Comparison of ENCODE assay signal across 1 cellular context in the genomic region with DNA sequence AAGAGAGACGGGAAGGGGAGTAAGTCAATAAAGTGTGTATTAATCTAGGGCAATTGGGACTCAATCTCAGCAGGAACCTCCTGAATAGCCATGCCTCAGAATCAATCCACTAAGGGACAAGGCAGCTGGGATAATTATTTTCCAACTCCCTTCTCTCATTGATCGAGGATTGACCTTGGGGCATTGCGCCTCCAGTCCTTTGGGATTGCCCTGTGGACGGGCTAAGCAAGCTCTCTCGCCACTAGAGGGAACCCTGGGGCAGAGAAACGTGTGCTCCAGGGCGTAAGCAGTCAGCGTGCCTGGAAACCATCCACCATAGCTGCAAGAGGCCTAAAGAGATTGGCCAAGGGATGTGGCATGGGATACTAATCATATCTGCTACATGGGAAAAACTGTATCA.
A peak's percentile ranks its signal among the peaks of the same experiment; 100 is the strongest.
TF ChIP-seq lines count a peak whose summit lies in the region.

No MANE protein-coding gene starts in this region.

TF ChIP-seq in HepG2, 621 proteins besides CTCF, POLR2A, EP300 and RAD21 (continued from another document and continues in another):
- TF ChIP-seq, protein P1, sequence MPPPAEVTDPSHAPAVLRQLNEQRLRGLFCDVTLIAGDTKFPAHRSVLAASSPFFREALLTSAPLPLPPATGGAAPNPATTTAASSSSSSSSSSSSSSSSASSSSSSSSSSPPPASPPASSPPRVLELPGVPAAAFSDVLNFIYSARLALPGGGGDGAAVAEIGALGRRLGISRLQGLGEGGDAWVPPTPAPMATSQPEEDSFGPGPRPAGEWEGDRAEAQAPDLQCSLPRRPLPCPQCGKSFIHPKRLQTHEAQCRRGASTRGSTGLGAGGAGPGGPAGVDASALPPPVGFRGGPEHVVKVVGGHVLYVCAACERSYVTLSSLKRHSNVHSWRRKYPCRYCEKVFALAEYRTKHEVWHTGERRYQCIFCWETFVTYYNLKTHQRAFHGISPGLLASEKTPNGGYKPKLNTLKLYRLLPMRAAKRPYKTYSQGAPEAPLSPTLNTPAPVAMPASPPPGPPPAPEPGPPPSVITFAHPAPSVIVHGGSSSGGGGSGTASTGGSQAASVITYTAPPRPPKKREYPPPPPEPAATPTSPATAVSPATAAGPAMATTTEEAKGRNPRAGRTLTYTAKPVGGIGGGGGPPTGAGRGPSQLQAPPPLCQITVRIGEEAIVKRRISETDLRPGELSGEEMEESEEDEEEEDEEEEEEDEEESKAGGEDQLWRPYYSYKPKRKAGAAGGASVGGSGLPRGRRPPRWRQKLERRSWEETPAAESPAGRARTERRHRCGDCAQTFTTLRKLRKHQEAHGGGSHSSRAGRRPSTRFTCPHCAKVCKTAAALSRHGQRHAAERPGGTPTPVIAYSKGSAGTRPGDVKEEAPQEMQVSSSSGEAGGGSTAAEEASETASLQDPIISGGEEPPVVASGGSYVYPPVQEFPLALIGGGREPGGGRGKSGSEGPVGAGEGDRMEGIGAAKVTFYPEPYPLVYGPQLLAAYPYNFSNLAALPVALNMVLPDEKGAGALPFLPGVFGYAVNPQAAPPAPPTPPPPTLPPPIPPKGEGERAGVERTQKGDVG (CRISPR knock-in tag; IDR thresholded peaks at IDR 0.05; ENCODE audit: borderline replicate concordance) = no peak
- no peak for TF ChIP-seq ZNF101 (CRISPR knock-in tag; IDR thresholded peaks at IDR 0.05; ENCODE audit: borderline replicate concordance, low read depth)
- peak; percentile 67; the same call in 1 of the 2 replicates for TF ChIP-seq SMAD3 (CRISPR knock-in tag; IDR thresholded peaks at IDR 0.05)
- TF ChIP-seq JUND (CRISPR knock-in tag; IDR thresholded peaks at IDR 0.05) = no peak
- no peak for TF ChIP-seq ZNF841 (CRISPR knock-in tag; IDR thresholded peaks at IDR 0.05; ENCODE audit: borderline replicate concordance)
- TF ChIP-seq RFX5 (IDR thresholded peaks at IDR 0.05; ENCODE audit: low read depth, low read length) = peak; percentile 46; the same call in 1 of the 2 replicates
- no peak for TF ChIP-seq ZNF512 (CRISPR knock-in tag; IDR thresholded peaks at IDR 0.05)
- no peak for TF ChIP-seq FOXK2 (IDR thresholded peaks at IDR 0.05)
- no peak for TF ChIP-seq ZNF839 (CRISPR knock-in tag; IDR thresholded peaks at IDR 0.05; ENCODE audit: borderline replicate concordance)
- TF ChIP-seq ZNF276 (CRISPR knock-in tag; IDR thresholded peaks at IDR 0.05; ENCODE audit: low read depth) = no peak
- TF ChIP-seq KLF12 (CRISPR knock-in tag; IDR thresholded peaks at IDR 0.05; ENCODE audit: borderline replicate concordance) = no peak
- no peak for TF ChIP-seq MBNL3 (CRISPR knock-in tag; conservative IDR thresholded peaks at IDR 0.05)
- no peak for TF ChIP-seq ZFP41 (CRISPR knock-in tag; IDR thresholded peaks at IDR 0.05; ENCODE audit: borderline replicate concordance)
- TF ChIP-seq GTF3A (CRISPR knock-in tag; conservative IDR thresholded peaks at IDR 0.05) = no peak
- TF ChIP-seq, protein P2, sequence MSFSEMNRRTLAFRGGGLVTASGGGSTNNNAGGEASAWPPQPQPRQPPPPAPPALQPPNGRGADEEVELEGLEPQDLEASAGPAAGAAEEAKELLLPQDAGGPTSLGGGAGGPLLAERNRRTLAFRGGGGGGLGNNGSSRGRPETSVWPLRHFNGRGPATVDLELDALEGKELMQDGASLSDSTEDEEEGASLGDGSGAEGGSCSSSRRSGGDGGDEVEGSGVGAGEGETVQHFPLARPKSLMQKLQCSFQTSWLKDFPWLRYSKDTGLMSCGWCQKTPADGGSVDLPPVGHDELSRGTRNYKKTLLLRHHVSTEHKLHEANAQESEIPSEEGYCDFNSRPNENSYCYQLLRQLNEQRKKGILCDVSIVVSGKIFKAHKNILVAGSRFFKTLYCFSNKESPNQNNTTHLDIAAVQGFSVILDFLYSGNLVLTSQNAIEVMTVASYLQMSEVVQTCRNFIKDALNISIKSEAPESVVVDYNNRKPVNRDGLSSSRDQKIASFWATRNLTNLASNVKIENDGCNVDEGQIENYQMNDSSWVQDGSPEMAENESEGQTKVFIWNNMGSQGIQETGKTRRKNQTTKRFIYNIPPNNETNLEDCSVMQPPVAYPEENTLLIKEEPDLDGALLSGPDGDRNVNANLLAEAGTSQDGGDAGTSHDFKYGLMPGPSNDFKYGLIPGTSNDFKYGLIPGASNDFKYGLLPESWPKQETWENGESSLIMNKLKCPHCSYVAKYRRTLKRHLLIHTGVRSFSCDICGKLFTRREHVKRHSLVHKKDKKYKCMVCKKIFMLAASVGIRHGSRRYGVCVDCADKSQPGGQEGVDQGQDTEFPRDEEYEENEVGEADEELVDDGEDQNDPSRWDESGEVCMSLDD (CRISPR knock-in tag; IDR thresholded peaks at IDR 0.05; ENCODE audit: borderline replicate concordance) = no peak
- TF ChIP-seq ZNF580 (CRISPR knock-in tag; IDR thresholded peaks at IDR 0.05; ENCODE audit: borderline replicate concordance, low read depth) = peak; percentile 89; the same call in 1 of the 2 replicates
- no peak for TF ChIP-seq ZNF251 (CRISPR knock-in tag; IDR thresholded peaks at IDR 0.05)
- no peak for TF ChIP-seq MLX (CRISPR knock-in tag; IDR thresholded peaks at IDR 0.05)
- TF ChIP-seq RORA (CRISPR knock-in tag; IDR thresholded peaks at IDR 0.05) = no peak
- TF ChIP-seq ETV6 (CRISPR knock-in tag; conservative IDR thresholded peaks at IDR 0.05) = no peak
- TF ChIP-seq PHF21A (CRISPR knock-in tag; IDR thresholded peaks at IDR 0.05) = no peak
- peak; percentile 61 for TF ChIP-seq THAP11 (CRISPR knock-in tag; IDR thresholded peaks at IDR 0.05)
- no peak for TF ChIP-seq ZNF446 (CRISPR knock-in tag; IDR thresholded peaks at IDR 0.05)
- no peak for TF ChIP-seq WIZ (CRISPR knock-in tag; IDR thresholded peaks at IDR 0.05)
- TF ChIP-seq ZNF136 (CRISPR knock-in tag; IDR thresholded peaks at IDR 0.05; ENCODE audit: low read depth) = peak; percentile 78; the same call in 1 of the 2 replicates
- 0 out of 2 replicates have a peak, but pooled peaks have one; percentile 29 for TF ChIP-seq RFXAP (CRISPR knock-in tag; IDR thresholded peaks at IDR 0.05; ENCODE audit: borderline replicate concordance)
- no peak for TF ChIP-seq CHCHD3 (CRISPR knock-in tag; IDR thresholded peaks at IDR 0.05)
- no peak for TF ChIP-seq LBX2 (CRISPR knock-in tag; IDR thresholded peaks at IDR 0.05; ENCODE audit: borderline replicate concordance)
- TF ChIP-seq SRSF1 (optimal IDR thresholded peaks at IDR 0.05; ENCODE audit: low read depth, low read length) = no peak
- no peak for TF ChIP-seq TP53 (CRISPR knock-in tag; conservative IDR thresholded peaks at IDR 0.05)
- no peak for TF ChIP-seq GTF2F1 (IDR thresholded peaks at IDR 0.05; ENCODE audit: low read length)
- TF ChIP-seq, protein P3, sequence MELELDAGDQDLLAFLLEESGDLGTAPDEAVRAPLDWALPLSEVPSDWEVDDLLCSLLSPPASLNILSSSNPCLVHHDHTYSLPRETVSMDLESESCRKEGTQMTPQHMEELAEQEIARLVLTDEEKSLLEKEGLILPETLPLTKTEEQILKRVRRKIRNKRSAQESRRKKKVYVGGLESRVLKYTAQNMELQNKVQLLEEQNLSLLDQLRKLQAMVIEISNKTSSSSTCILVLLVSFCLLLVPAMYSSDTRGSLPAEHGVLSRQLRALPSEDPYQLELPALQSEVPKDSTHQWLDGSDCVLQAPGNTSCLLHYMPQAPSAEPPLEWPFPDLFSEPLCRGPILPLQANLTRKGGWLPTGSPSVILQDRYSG (CRISPR knock-in tag; IDR thresholded peaks at IDR 0.05) = no peak
- TF ChIP-seq BHLHE40 (IDR thresholded peaks at IDR 0.05; ENCODE audit: low read length) = peak; percentile 76
- TF ChIP-seq ZHX1 (CRISPR knock-in tag; IDR thresholded peaks at IDR 0.05; ENCODE audit: low read depth) = no peak
- TF ChIP-seq ZNF550 (CRISPR knock-in tag; IDR thresholded peaks at IDR 0.05; ENCODE audit: borderline replicate concordance) = no peak
- no peak for TF ChIP-seq RELA (CRISPR knock-in tag; IDR thresholded peaks at IDR 0.05)
- TF ChIP-seq, protein P4, sequence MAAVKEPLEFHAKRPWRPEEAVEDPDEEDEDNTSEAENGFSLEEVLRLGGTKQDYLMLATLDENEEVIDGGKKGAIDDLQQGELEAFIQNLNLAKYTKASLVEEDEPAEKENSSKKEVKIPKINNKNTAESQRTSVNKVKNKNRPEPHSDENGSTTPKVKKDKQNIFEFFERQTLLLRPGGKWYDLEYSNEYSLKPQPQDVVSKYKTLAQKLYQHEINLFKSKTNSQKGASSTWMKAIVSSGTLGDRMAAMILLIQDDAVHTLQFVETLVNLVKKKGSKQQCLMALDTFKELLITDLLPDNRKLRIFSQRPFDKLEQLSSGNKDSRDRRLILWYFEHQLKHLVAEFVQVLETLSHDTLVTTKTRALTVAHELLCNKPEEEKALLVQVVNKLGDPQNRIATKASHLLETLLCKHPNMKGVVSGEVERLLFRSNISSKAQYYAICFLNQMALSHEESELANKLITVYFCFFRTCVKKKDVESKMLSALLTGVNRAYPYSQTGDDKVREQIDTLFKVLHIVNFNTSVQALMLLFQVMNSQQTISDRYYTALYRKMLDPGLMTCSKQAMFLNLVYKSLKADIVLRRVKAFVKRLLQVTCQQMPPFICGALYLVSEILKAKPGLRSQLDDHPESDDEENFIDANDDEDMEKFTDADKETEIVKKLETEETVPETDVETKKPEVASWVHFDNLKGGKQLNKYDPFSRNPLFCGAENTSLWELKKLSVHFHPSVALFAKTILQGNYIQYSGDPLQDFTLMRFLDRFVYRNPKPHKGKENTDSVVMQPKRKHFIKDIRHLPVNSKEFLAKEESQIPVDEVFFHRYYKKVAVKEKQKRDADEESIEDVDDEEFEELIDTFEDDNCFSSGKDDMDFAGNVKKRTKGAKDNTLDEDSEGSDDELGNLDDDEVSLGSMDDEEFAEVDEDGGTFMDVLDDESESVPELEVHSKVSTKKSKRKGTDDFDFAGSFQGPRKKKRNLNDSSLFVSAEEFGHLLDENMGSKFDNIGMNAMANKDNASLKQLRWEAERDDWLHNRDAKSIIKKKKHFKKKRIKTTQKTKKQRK (IDR thresholded peaks at IDR 0.05; ENCODE audit: low read length) = no peak
- TF ChIP-seq MTERF4 (CRISPR knock-in tag; IDR thresholded peaks at IDR 0.05) = no peak
- no peak for TF ChIP-seq RFXANK (CRISPR knock-in tag; IDR thresholded peaks at IDR 0.05)
- TF ChIP-seq HOXD1 (CRISPR knock-in tag; IDR thresholded peaks at IDR 0.05) = no peak
- no peak for TF ChIP-seq SIX1 (CRISPR knock-in tag; IDR thresholded peaks at IDR 0.05; ENCODE audit: borderline replicate concordance)
- TF ChIP-seq AKAP8 (CRISPR knock-in tag; IDR thresholded peaks at IDR 0.05) = no peak
- TF ChIP-seq ZNF709 (CRISPR knock-in tag; IDR thresholded peaks at IDR 0.05) = no peak
